Comparison of ENCODE assay signal across 8 cellular contexts in genomic region chr19:35746087-35746462, GRCh38. TPM values are rescaled to one million over a fixed set of nuclear protein-coding genes. Genes with fewer than 3 reads are reported as not detected.
A peak's percentile ranks its signal among the peaks of the same experiment; 100 is the strongest.
DNase-seq lines count a peak whose midpoint lies in the region; ATAC-seq and TF ChIP-seq lines count a peak whose summit lies in the region.

No MANE protein-coding gene starts in this region.

- H3K9me3 Mint-ChIP-seq in activated T-cell treated with anti-CD3 and anti-CD28 coated beads, Interleukin-2, amount 50 U/mL, for 72 hours = no peaks in the 10 kb centered on the region
- H3K9me3 Mint-ChIP-seq in brain = peaks cover 0 to 2% (median 0%) of the 10 kb centered on the region in 5 experiments
- no peaks in the 10 kb centered on the region for H3K9me3 Mint-ChIP-seq in memory B cell
- no peaks in the 10 kb centered on the region for H3K9me3 Mint-ChIP-seq in type B pancreatic cell

- H3K36me3 Mint-ChIP-seq in activated T-cell treated with anti-CD3 and anti-CD28 coated beads, Interleukin-2, amount 50 U/mL, for 72 hours (ENCODE audit: insufficient read depth in 2 of 2) = peaks cover 5 to 12% of the 10 kb centered on the region in 2 donors
- H3K36me3 Mint-ChIP-seq in brain = peaks cover 5% of the 10 kb centered on the region
- H3K36me3 Mint-ChIP-seq in memory B cell = peaks cover 6% of the 10 kb centered on the region
- H3K36me3 Mint-ChIP-seq in type B pancreatic cell = no peaks in the 10 kb centered on the region

- H3K27me3 Mint-ChIP-seq in activated T-cell treated with anti-CD3 and anti-CD28 coated beads, Interleukin-2, amount 50 U/mL, for 72 hours (ENCODE audit: low read depth) = no peaks in the 10 kb centered on the region
- H3K27me3 Mint-ChIP-seq in brain = peaks cover 14% of the 10 kb centered on the region
- H3K27me3 Mint-ChIP-seq in memory B cell = no peaks in the 10 kb centered on the region
- no peaks in the 10 kb centered on the region for H3K27me3 Mint-ChIP-seq in type B pancreatic cell

- peaks cover 68% of the 10 kb centered on the region for H3K4me1 Mint-ChIP-seq in activated T-cell treated with anti-CD3 and anti-CD28 coated beads, Interleukin-2, amount 50 U/mL, for 72 hours (ENCODE audit: low read depth)
- H3K4me1 Mint-ChIP-seq in brain (peaks cover 73% of the 10 kb centered on the region), memory B cell (peaks cover 29% of the 10 kb centered on the region), type B pancreatic cell (ENCODE audit: unreplicated experiment) (peaks cover 30% of the 10 kb centered on the region)

- no peak for DNase-seq in activated T-cell treated with anti-CD3 and anti-CD28 coated beads, Interleukin-2, amount 50 U/mL, for 72 hours
- DNase-seq in activated T-cell treated with anti-CD3 and anti-CD28 coated beads for 4 hours (no peak), memory B cell (ENCODE audit: low spot score in 2 of 2) (no peak), type B pancreatic cell (ENCODE audit: extremely low spot score, unreplicated experiment) (no peak), occipital lobe (lab: John Stamatoyannopoulos, UW) (no peak), GM20000 (ENCODE audit: low spot score) (no peak), left lobe of liver (ENCODE audit: low spot score) (no peak)

- TF ChIP-seq CTCF in brain (conservative IDR thresholded peaks at IDR 0.05) = no peak
- no peak for TF ChIP-seq CTCF in type B pancreatic cell (conservative IDR thresholded peaks at IDR 0.05)
- no peak for TF ChIP-seq CTCF in GM20000 (IDR thresholded peaks at IDR 0.05; ENCODE audit: extremely low read depth, missing control alignments)

- peak overlapping the region; percentile 91 to 95 for H3K4me3 Mint-ChIP-seq in activated T-cell treated with anti-CD3 and anti-CD28 coated beads, Interleukin-2, amount 50 U/mL, for 72 hours
- peak overlapping the region; percentile 97 to 99 (median 98) for H3K4me3 Mint-ChIP-seq in brain
- peak overlapping the region; percentile 96 for H3K4me3 Mint-ChIP-seq in memory B cell
- H3K4me3 Mint-ChIP-seq in type B pancreatic cell = peak overlapping the region; percentile 99

- ATAC-seq in activated T-cell treated with anti-CD3 and anti-CD28 coated beads, Interleukin-2, amount 50 U/mL, for 72 hours (replicated peaks in 1 of 2) = no peak
- no peak for ATAC-seq in memory B cell (ENCODE audit: low read depth)
- ATAC-seq in left lobe of liver = no peak

- peak overlapping the region; percentile 95 for H3K27ac Mint-ChIP-seq in activated T-cell treated with anti-CD3 and anti-CD28 coated beads, Interleukin-2, amount 50 U/mL, for 72 hours
- H3K27ac Mint-ChIP-seq in brain (peak overlapping the region; percentile 99 to 100 (median 100)), memory B cell (peak overlapping the region; percentile 98), type B pancreatic cell (peak overlapping the region; percentile 100)

RNA-seq across cellular contexts. Expression of gene PSENEN, which starts 0.6 kb away (rescaled TPM):
- total RNA-seq in activated T-cell treated with anti-CD3 and anti-CD28 coated beads, Interleukin-2, amount 50 U/mL, for 72 hours = 10 to 100 TPM; 50.7 to 53.7 TPM
- 153 TPM for polyA plus RNA-seq in brain (ENCODE audit: insufficient read depth, low read depth, low replicate concordance)
- total RNA-seq in type B pancreatic cell (ENCODE audit: low replicate concordance) (74.2 and 85.4 TPM in 2 replicates), occipital lobe (7.2 TPM), left lobe of liver (31.7 TPM)

RNA-seq across cellular contexts. Expression of gene U2AF1L4, which starts 0.9 kb away (rescaled TPM):
- total RNA-seq in activated T-cell treated with anti-CD3 and anti-CD28 coated beads, Interleukin-2, amount 50 U/mL, for 72 hours = 10 to 100 TPM; 71.0 to 83.6 TPM
- polyA plus RNA-seq in brain (ENCODE audit: insufficient read depth, low read depth, low replicate concordance) = 20.6 TPM
- total RNA-seq in type B pancreatic cell (ENCODE audit: low replicate concordance) (22.2 and 25.4 TPM in 2 replicates), occipital lobe (8.7 TPM), left lobe of liver (15.1 TPM)

RNA-seq across cellular contexts. Expression of gene LIN37, which starts 2.3 kb away (rescaled TPM):
- 10 to 100 TPM; 11.4 to 14.3 TPM for total RNA-seq in activated T-cell treated with anti-CD3 and anti-CD28 coated beads, Interleukin-2, amount 50 U/mL, for 72 hours
- polyA plus RNA-seq in brain (ENCODE audit: insufficient read depth, low read depth, low replicate concordance) = 21.2 TPM
- total RNA-seq in type B pancreatic cell (ENCODE audit: low replicate concordance) (15.5 and 17.9 TPM in 2 replicates), occipital lobe (8.3 TPM), left lobe of liver (4.7 TPM)

RNA-seq across cellular contexts. Expression of gene IGFLR1, which starts 3.8 kb away (rescaled TPM):
- 100 to 1,000 TPM; 253 to 274 TPM for total RNA-seq in activated T-cell treated with anti-CD3 and anti-CD28 coated beads, Interleukin-2, amount 50 U/mL, for 72 hours
- polyA plus RNA-seq in brain (ENCODE audit: insufficient read depth, low read depth, low replicate concordance) = 11.2 TPM
- total RNA-seq in type B pancreatic cell (ENCODE audit: low replicate concordance) = 1.5 and 3.8 TPM in 2 replicates
- 0.47 TPM for total RNA-seq in occipital lobe
- total RNA-seq in left lobe of liver = 30.8 TPM

RNA-seq across cellular contexts. Expression of gene HSPB6, which starts 10.8 kb away (rescaled TPM):
- 1 to 10 TPM; 1.4 to 2.4 TPM for total RNA-seq in activated T-cell treated with anti-CD3 and anti-CD28 coated beads, Interleukin-2, amount 50 U/mL, for 72 hours
- 25.1 TPM for polyA plus RNA-seq in brain (ENCODE audit: insufficient read depth, low read depth, low replicate concordance)
- total RNA-seq in type B pancreatic cell (ENCODE audit: low replicate concordance) (0.43 and 0.60 TPM in 2 replicates), occipital lobe (0.31 TPM), left lobe of liver (7.0 TPM)
